In genomic region chr5:52800394-52801213, GRCh38 we compare ENCODE assay signal across 8 cellular contexts. TPM values are rescaled to one million over a fixed set of nuclear protein-coding genes. Genes with fewer than 3 reads are reported as not detected.
A peak's percentile ranks its signal among the peaks of the same experiment; 100 is the strongest.
DNase-seq lines count a peak whose midpoint lies in the region; ATAC-seq and TF ChIP-seq lines count a peak whose summit lies in the region.

No MANE protein-coding gene starts in this region.

- CTCF ChIA-PET in OCI-LY7 (lab: Charles Lee; ENCODE audit: unreplicated experiment) = no interaction called here

- H3K9me2 ChIP-seq in OCI-LY7 (ENCODE audit: insufficient read depth, low read length) = no peaks in the 10 kb centered on the region

- intact Hi-C loops in OCI-LY7 (cut with micrococcal nuclease; ENCODE audit: unreplicated experiment) = no loop called here
- intact Hi-C loops in activated T-helper 2 cell treated with anti-CD3 and anti-CD28 coated beads, Interferon-gamma antibody, Interleukin-2, Interleukin-4, amounts not matched to agents 10 μg/mL and 5 μg/mL and 100 μg/mL, durations not matched to agents 14 hours and 24 hours and 36 hours (cut with micrococcal nuclease) = loop anchor here (1.0 to 5.0 kb wide), 5 partner anchors 29 to 117 kb away; no protein-coding TSS in a partner anchor

- H3K4me3 Mint-ChIP-seq in activated T-helper 2 cell treated with anti-CD3 and anti-CD28 coated beads, Interferon-gamma antibody, Interleukin-2, Interleukin-4, amounts not matched to agents 10 μg/mL and 5 μg/mL and 100 μg/mL, durations not matched to agents 14 hours and 24 hours and 36 hours (ENCODE audit: low read depth) = peak overlapping the region; percentile 91
- H3K4me3 Mint-ChIP-seq in naive B cell = peak overlapping the region; percentile 91 to 99 (median 97)

- no TSS peak for BruUV-seq in OCI-LY7 (replicated peaks; lab: Mats Ljungman, UMichigan)

- H2AFZ ChIP-seq in OCI-LY7 (ENCODE audit: low read length) = peak overlapping the region; percentile 76; the same call in 1 of the 2 replicates
- H2AFZ ChIP-seq in fibroblast of lung (ENCODE audit: low read length) = no peak overlapping the region

- H3K27me3 ChIP-seq in fibroblast of lung (ENCODE audit: control insufficient read depth, insufficient read depth, low read length) (no peaks in the 10 kb centered on the region), subcutaneous abdominal adipose tissue (ENCODE audit: control insufficient read depth in 5 of 5, insufficient read depth in 4 of 5, low read length in 5 of 5) (no peaks in the 10 kb centered on the region)

- peaks cover 49% of the 10 kb centered on the region for H3K36me3 Mint-ChIP-seq in activated T-helper 2 cell treated with anti-CD3 and anti-CD28 coated beads, Interferon-gamma antibody, Interleukin-2, Interleukin-4, amounts not matched to agents 10 μg/mL and 5 μg/mL and 100 μg/mL, durations not matched to agents 14 hours and 24 hours and 36 hours (ENCODE audit: low read depth)
- H3K36me3 Mint-ChIP-seq in naive B cell = no peaks in the 10 kb centered on the region

- H3K27me3 Mint-ChIP-seq in activated T-helper 2 cell treated with anti-CD3 and anti-CD28 coated beads, Interferon-gamma antibody, Interleukin-2, Interleukin-4, amounts not matched to agents 10 μg/mL and 5 μg/mL and 100 μg/mL, durations not matched to agents 14 hours and 24 hours and 36 hours (ENCODE audit: low read depth) = peaks cover 6% of the 10 kb centered on the region
- no peaks in the 10 kb centered on the region for H3K27me3 Mint-ChIP-seq in naive B cell

- ATAC-seq in GM18907 (IDR thresholded peaks at IDR 0.05; ENCODE audit: unreplicated experiment) = peak; percentile 52
- peak; percentile 38 for ATAC-seq in HG03103 (IDR thresholded peaks at IDR 0.05; ENCODE audit: low read depth, unreplicated experiment)
- ATAC-seq in naive B cell (ENCODE audit: low read depth in 2 of 2) = peak; percentile 22 to 34

- H3K9me3 Mint-ChIP-seq in activated T-helper 2 cell treated with anti-CD3 and anti-CD28 coated beads, Interferon-gamma antibody, Interleukin-2, Interleukin-4, amounts not matched to agents 10 μg/mL and 5 μg/mL and 100 μg/mL, durations not matched to agents 14 hours and 24 hours and 36 hours = no peaks in the 10 kb centered on the region
- no peaks in the 10 kb centered on the region for H3K9me3 Mint-ChIP-seq in naive B cell

- H3K4me1 ChIP-seq in OCI-LY7 (ENCODE audit: insufficient read depth, low read length, poor library complexity, severe bottlenecking) (peaks cover 20% of the 10 kb centered on the region), fibroblast of lung (ENCODE audit: control insufficient read depth, extremely low read depth, insufficient read depth, low read length) (peaks cover 10% of the 10 kb centered on the region), subcutaneous abdominal adipose tissue (ENCODE audit: control insufficient read depth in 5 of 5, insufficient read depth in 5 of 5, low read length in 5 of 5) (peaks cover 15 to 84% (median 77%) of the 10 kb centered on the region in 5 donors)

- H3K27ac ChIP-seq in OCI-LY7 (ENCODE audit: low read depth, low read length, poor library complexity, severe bottlenecking) = peak overlapping the region; percentile 87
- H3K27ac ChIP-seq in fibroblast of lung (ENCODE audit: insufficient read depth, low read length) = peak overlapping the region; percentile 99
- H3K27ac ChIP-seq in subcutaneous abdominal adipose tissue (ENCODE audit: low read depth, low read length) = peak overlapping the region; percentile 99

- DNase-seq in Ammon's horn (ENCODE audit: low spot score) (peak; percentile 61), OCI-LY7 (ENCODE audit: low spot score) (peak; percentile 54), fibroblast of lung (ENCODE audit: low read depth in 2 of 2) (peak; percentile 68 to 83), naive B cell (no peak)
- peak; percentile 56 for DNase-seq in activated T-helper 2 cell treated with anti-CD3 and anti-CD28 coated beads, Interferon-gamma antibody, Interleukin-2, Interleukin-4, amounts not matched to agents 10 μg/mL and 5 μg/mL and 100 μg/mL, durations not matched to agents 14 hours and 24 hours and 36 hours (ENCODE audit: low spot score)

- H3K9me3 ChIP-seq in OCI-LY7 (ENCODE audit: low read length) (no peaks in the 10 kb centered on the region), fibroblast of lung (ENCODE audit: control insufficient read depth, insufficient read depth, low read depth, low read length) (no peaks in the 10 kb centered on the region), subcutaneous abdominal adipose tissue (ENCODE audit: control insufficient read depth in 5 of 5, low read length in 5 of 5) (no peaks in the 10 kb centered on the region)

- H3K4me2 ChIP-seq in OCI-LY7 (ENCODE audit: low read length) (peak overlapping the region; percentile 91), fibroblast of lung (ENCODE audit: extremely low read depth, insufficient read depth, low read length) (peak overlapping the region; percentile 100)

- H3K79me2 ChIP-seq in OCI-LY7 (ENCODE audit: insufficient read depth, low read depth, low read length) = peaks cover 53% of the 10 kb centered on the region
- H3K79me2 ChIP-seq in fibroblast of lung (ENCODE audit: control insufficient read depth, insufficient read depth, low read length) = peaks cover 74% of the 10 kb centered on the region

- TF ChIP-seq CTCF in OCI-LY7 (conservative IDR thresholded peaks at IDR 0.05; ENCODE audit: low read length) (no peak), fibroblast of lung (conservative IDR thresholded peaks at IDR 0.05 in 1 of 2, IDR thresholded peaks at IDR 0.05 in 1 of 2; ENCODE audit: low read depth in 1 of 2, low read length in 2 of 2) (peak in 1 of 2 donors; percentile 5)

- peaks cover 30% of the 10 kb centered on the region for H4K20me1 ChIP-seq in OCI-LY7 (ENCODE audit: insufficient read depth, low read length)
- H4K20me1 ChIP-seq in fibroblast of lung (ENCODE audit: control insufficient read depth, extremely low read depth, insufficient read depth, low read length) = no peaks in the 10 kb centered on the region

- peaks cover 38% of the 10 kb centered on the region for H3K36me3 ChIP-seq in OCI-LY7 (ENCODE audit: insufficient read depth, low read length)
- H3K36me3 ChIP-seq in fibroblast of lung (ENCODE audit: control insufficient read depth, insufficient read depth, low read length) = no peaks in the 10 kb centered on the region
- H3K36me3 ChIP-seq in subcutaneous abdominal adipose tissue (ENCODE audit: control insufficient read depth in 5 of 5, insufficient read depth in 5 of 5, low read length in 5 of 5) = peaks cover 0 to 10% (median 7%) of the 10 kb centered on the region in 5 donors

- peak overlapping the region; percentile 92 for H3K27ac Mint-ChIP-seq in activated T-helper 2 cell treated with anti-CD3 and anti-CD28 coated beads, Interferon-gamma antibody, Interleukin-2, Interleukin-4, amounts not matched to agents 10 μg/mL and 5 μg/mL and 100 μg/mL, durations not matched to agents 14 hours and 24 hours and 36 hours
- H3K27ac Mint-ChIP-seq in naive B cell = peak overlapping the region; percentile 72 to 96 (median 92)

- H3K4me3 ChIP-seq in OCI-LY7 (ENCODE audit: low read depth, low read length, poor library complexity, severe bottlenecking) (peak overlapping the region; percentile 77), fibroblast of lung (replicated peaks in 1 of 4; ENCODE audit: control extremely low read depth in 1 of 4, insufficient read depth in 1 of 4, low read depth in 3 of 4, low read length in 4 of 4) (peak overlapping the region; percentile 72 to 96 (median 86)), subcutaneous abdominal adipose tissue (ENCODE audit: low read depth in 1 of 5, low read length in 5 of 5) (peak overlapping the region; percentile 56 to 89 (median 78))

- POLR2A ChIA-PET in OCI-LY7 (lab: Charles Lee) = interaction anchor here (0.5 to 2.2 kb wide), 7 partner anchors 10 to 1218 kb away, joined by 3 to 21 read pairs (median 5); partner anchors contain the start of gene MOCS2

- peaks cover 59% of the 10 kb centered on the region for H3K4me1 Mint-ChIP-seq in activated T-helper 2 cell treated with anti-CD3 and anti-CD28 coated beads, Interferon-gamma antibody, Interleukin-2, Interleukin-4, amounts not matched to agents 10 μg/mL and 5 μg/mL and 100 μg/mL, durations not matched to agents 14 hours and 24 hours and 36 hours (ENCODE audit: low read depth)
- peaks cover 32 to 54% (median 46%) of the 10 kb centered on the region in 3 donors for H3K4me1 Mint-ChIP-seq in naive B cell

- H3K9ac ChIP-seq in fibroblast of lung (ENCODE audit: insufficient read depth, low read length) = peak overlapping the region; percentile 96
- peak overlapping the region; percentile 59 to 90 (median 84) for H3K9ac ChIP-seq in subcutaneous abdominal adipose tissue (ENCODE audit: low read length in 5 of 5)

RNA-seq across cellular contexts. Expression of gene ITGA1, which starts 12.9 kb away (rescaled TPM):
- not detected in 2 replicates for total RNA-seq in OCI-LY7 (2014; rRNA removed; shearing (Covaris generic))
- not detected in 2 replicates for total RNA-seq in OCI-LY7 (2022)
- total RNA-seq in activated T-helper 2 cell treated with anti-CD3 and anti-CD28 coated beads, Interferon-gamma antibody, Interleukin-2, Interleukin-4, amounts not matched to agents 10 μg/mL and 5 μg/mL and 100 μg/mL, durations not matched to agents 14 hours and 24 hours and 36 hours = 0.59 and 0.76 TPM in 2 replicates
- 12.1 and 12.6 TPM in 2 replicates for total RNA-seq in fibroblast of lung
- 7.0 and 115 TPM in 2 replicates for polyA plus RNA-seq in fibroblast of lung
- 6.4 and 72.9 TPM in 2 replicates for polyA plus RNA-seq in fibroblast of lung (2012)
- polyA minus RNA-seq in fibroblast of lung (ENCODE audit: low replicate concordance) = 4.1 and 35.0 TPM in 2 replicates
- not detected for polyA plus RNA-seq in naive B cell (ENCODE audit: low read depth in 6 of 6)

RNA-seq across cellular contexts. Expression of gene PELO, which starts 12.9 kb away (rescaled TPM):
- total RNA-seq in OCI-LY7 (2014; rRNA removed; shearing (Covaris generic)) = 11.1 and 13.0 TPM in 2 replicates
- total RNA-seq in OCI-LY7 (2022) (8.8 and 10.2 TPM in 2 replicates), fibroblast of lung (31.1 and 45.2 TPM in 2 replicates)
- 14.4 and 17.1 TPM in 2 replicates for total RNA-seq in activated T-helper 2 cell treated with anti-CD3 and anti-CD28 coated beads, Interferon-gamma antibody, Interleukin-2, Interleukin-4, amounts not matched to agents 10 μg/mL and 5 μg/mL and 100 μg/mL, durations not matched to agents 14 hours and 24 hours and 36 hours
- polyA plus RNA-seq in fibroblast of lung (20.7 and 30.5 TPM in 2 replicates), naive B cell (ENCODE audit: low read depth in 6 of 6) (1 to 10 TPM; 1.3 to 3.6 (median 1.8) TPM)
- 20.5 and 35.5 TPM in 2 replicates for polyA plus RNA-seq in fibroblast of lung (2012)
- 17.3 and 33.7 TPM in 2 replicates for polyA minus RNA-seq in fibroblast of lung (ENCODE audit: low replicate concordance)
